In the genomic region with DNA sequence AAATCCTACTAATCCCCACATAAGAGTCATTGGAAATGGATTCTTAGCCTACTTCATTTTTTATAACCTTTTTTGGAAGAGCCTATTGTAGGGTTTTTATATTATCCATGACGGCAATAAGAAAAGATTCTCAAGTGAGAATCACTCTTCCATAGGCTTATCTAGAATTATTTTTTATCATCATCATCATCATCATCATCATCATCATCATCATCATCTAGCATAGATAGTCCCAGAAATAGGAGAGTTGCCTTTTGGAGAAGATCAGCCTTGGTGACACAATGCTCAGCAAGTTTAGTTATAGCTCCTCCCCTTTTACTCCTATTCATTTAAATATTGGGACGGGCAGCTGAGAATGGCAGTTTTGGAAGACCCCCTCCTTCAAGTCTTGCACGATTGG, we compare ENCODE assay signal across 26 cellular contexts.
"Had no signal": no experiment of that assay in that cellular context is flagged by ENCODE, and none has a peak within 500 bp of the region (broad histone marks: within the 10 kb centered on the region; RNA-seq: fewer than 3 reads in every experiment).

No MANE protein-coding gene starts in this region.

- H3K27me3 ChIP-seq: stomach, suprapubic skin, testis, thyroid gland, tibial artery, tibial nerve, transverse colon, upper lobe of left lung, upper lobe of right lung, uterus, vagina had no signal

- H3K27ac ChIP-seq: stomach, suprapubic skin, testis, thoracic aorta, thyroid gland, tibial artery, tibial nerve, transverse colon, upper lobe of left lung, upper lobe of right lung, uterus, vagina had no signal

- DNase-seq: stimulated activated CD4-positive, alpha-beta T cell treated with anti-CD3 and anti-CD28 coated beads, Interleukin-2, amount 100 ng/mL, for 48 hours; stimulated activated CD4-positive, alpha-beta T cell treated with anti-CD3 and anti-CD28 coated beads, Interleukin-4, amount 100 ng/mL, for 1 hour; stimulated activated CD4-positive, alpha-beta T cell treated with anti-CD3 and anti-CD28 coated beads, Interleukin-4, amount 100 ng/mL, for 24 hours; stimulated activated CD4-positive, alpha-beta T cell treated with anti-CD3 and anti-CD28 coated beads, Interleukin-4, amount 100 ng/mL, for 4 hours; stimulated activated naive B cell treated with anti-CD40 and anti-IgM and Interleukin-4, amounts not matched to agents 10 μg/mL and 1 μg/mL and 100 μg/mL, for 72 hours; stimulated activated naive CD4-positive, alpha-beta T cell; stimulated activated naive CD4-positive, alpha-beta T cell treated with Interleukin-2 at 50 U/mL for 16 hours; stimulated activated naive CD8-positive, alpha-beta T cell treated with anti-CD3 and anti-CD28 coated beads, Interleukin-15, amount 100 ng/mL, for 72 hours; stimulated activated naive CD8-positive, alpha-beta T cell treated with anti-CD3 and anti-CD28 coated beads, Interleukin-15, Interleukin-2, amounts not matched to agents 100 U/mL and 50 U/mL, for 24 hours; stomach; substantia nigra; testis; thyroid gland; tibial artery; transverse colon; trophoblast cell; upper lobe of left lung; upper lobe of right lung; uterus had no signal

- H3K9me3 ChIP-seq: stomach, suprapubic skin, testis, thoracic aorta, thyroid gland, tibial artery, tibial nerve, transverse colon, upper lobe of left lung, upper lobe of right lung, uterus, vagina had no signal

- H3K4me3 ChIP-seq: stomach, suprapubic skin, testis, thoracic aorta, thyroid gland, tibial artery, tibial nerve, transverse colon, upper lobe of left lung, upper lobe of right lung, uterus, vagina had no signal

- FAIRE-seq: urothelium cell line had no signal

- ATAC-seq: stimulated activated effector memory CD8-positive, alpha-beta T cell treated with anti-CD3 and anti-CD28 coated beads, Interleukin-12 subunit alpha, Interleukin-12 subunit beta, amount 100 ng/mL, for 72 hours; stimulated activated memory B cell treated with anti-CD40 and anti-IgM and Interleukin-4, amounts not matched to agents 10 μg/mL and 1 μg/mL and 100 μg/mL, for 72 hours; stimulated activated naive B cell treated with anti-CD40 and anti-IgM and Interleukin-4, amounts not matched to agents 10 μg/mL and 1 μg/mL and 100 μg/mL, for 72 hours; stimulated activated naive CD8-positive, alpha-beta T cell treated with anti-CD3 and anti-CD28 coated beads, Interleukin-15, amount 100 ng/mL, for 72 hours; stimulated activated naive CD8-positive, alpha-beta T cell treated with anti-CD3 and anti-CD28 coated beads, Interleukin-15, Interleukin-2, amounts not matched to agents 100 U/mL and 50 U/mL, for 24 hours; upper lobe of right lung had no signal

- H3K4me1 ChIP-seq: stomach, suprapubic skin, testis, thyroid gland, tibial artery, tibial nerve, transverse colon, upper lobe of left lung, upper lobe of right lung, uterus, vagina had no signal

- H3K36me3 ChIP-seq: stomach, suprapubic skin, thoracic aorta, thyroid gland, tibial artery, transverse colon, upper lobe of left lung, upper lobe of right lung, uterus, vagina had no signal
